2 cellular contexts compared by ENCODE assay signal in genomic region chr18:23217781-23218180, GRCh38.
TF ChIP-seq lines count a peak whose summit lies in the region.

No MANE protein-coding gene starts in this region.

TF ChIP-seq in GM12878, 131 proteins besides CTCF, POLR2A, EP300 and RAD21:
- no peak for TF ChIP-seq HDGF (IDR thresholded peaks at IDR 0.05)
- no peak for TF ChIP-seq IRF4 (IDR thresholded peaks at IDR 0.05; ENCODE audit: low read depth, low read length)
- TF ChIP-seq POLR2AphosphoS5 (IDR thresholded peaks at IDR 0.05; ENCODE audit: low read length), result no peak
- no peak for TF ChIP-seq NBN (IDR thresholded peaks at IDR 0.05)
- TF ChIP-seq CEBPZ (IDR thresholded peaks at IDR 0.05; ENCODE audit: low read depth, low read length), result no peak
- TF ChIP-seq ESRRA (IDR thresholded peaks at IDR 0.05; ENCODE audit: low read length), result no peak
- TF ChIP-seq KAT2A (conservative IDR thresholded peaks at IDR 0.05; ENCODE audit: control insufficient read depth, low read depth, low read length), result no peak
- no peak for TF ChIP-seq MEF2A (IDR thresholded peaks at IDR 0.05; ENCODE audit: insufficient read depth, low read depth, low read length)
- TF ChIP-seq IRF3 (IDR thresholded peaks at IDR 0.05), result no peak
- TF ChIP-seq BRCA1 (IDR thresholded peaks at IDR 0.05; ENCODE audit: low read depth, low read length), result no peak
- TF ChIP-seq TARDBP (IDR thresholded peaks at IDR 0.05; ENCODE audit: borderline replicate concordance), result no peak
- no peak for TF ChIP-seq PML (IDR thresholded peaks at IDR 0.05; ENCODE audit: low read length)
- no peak for TF ChIP-seq ZNF207 (IDR thresholded peaks at IDR 0.05; ENCODE audit: borderline replicate concordance)
- no peak for TF ChIP-seq CBX5 (IDR thresholded peaks at IDR 0.05; ENCODE audit: low read depth)

TF ChIP-seq in H1, 55 proteins besides CTCF, POLR2A, EP300 and RAD21:
- no peak for TF ChIP-seq SRF (IDR thresholded peaks at IDR 0.05; ENCODE audit: low read depth, low read length)
TF ChIP-seq in H1: peak in this region for 0.
